ENCODE assay signal across 9 cellular contexts in genomic region chr14:70107309-70107708, GRCh38.
"Had no signal": no experiment of that assay in that cellular context is flagged by ENCODE, and none has a peak within 500 bp of the region (broad histone marks: within the 10 kb centered on the region; RNA-seq: fewer than 3 reads in every experiment).

No MANE protein-coding gene starts in this region.

- H3K9me3 ChIP-seq: HAP-1 had no signal

- H3K36me3 ChIP-seq: HAP-1 had no signal

- H3K27ac Mint-ChIP-seq: HFFc6 had no signal

- H3K27ac ChIP-seq: HL-60 had no signal

- DNase-seq: GOT3, H7, HFFc6, IMR-90, KG1 had no signal

- ATAC-seq: HCT116, K562 had no signal

- FAIRE-seq: K562 had no signal

- H3K4me1 ChIP-seq: HAP-1 had no signal

- H3K4me3 ChIP-seq: HAP-1, K562 had no signal

- H3K4me3 Mint-ChIP-seq: HFFc6 had no signal
